In genomic region chr12:6426882-6427671, GRCh38 we compare ENCODE assay signal across 9 cellular contexts. TPM values are rescaled to one million over a fixed set of nuclear protein-coding genes. Genes with fewer than 3 reads are reported as not detected.
DNase-seq lines count a peak whose midpoint lies in the region; ATAC-seq, FAIRE-seq and TF ChIP-seq lines count a peak whose summit lies in the region.
"Had no signal": no experiment of that assay in that cellular context is flagged by ENCODE, and none has a peak within 500 bp of the region (broad histone marks: within the 10 kb centered on the region; RNA-seq: fewer than 3 reads in every experiment).

No MANE protein-coding gene starts in this region.

- POLR2A ChIA-PET in RWPE1 (lab: Yijun Ruan, JAX; ENCODE audit: low non-redundant PET) = no interaction called here

- peaks cover 0 to 5% (median 0%) of the 10 kb centered on the region in 3 donors for H3K27me3 Mint-ChIP-seq in naive B cell

- peaks cover 0 to 26% (median 23%) of the 10 kb centered on the region in 4 donors for H3K4me1 ChIP-seq in sigmoid colon

- 49 to 68% methylated on average over 14 of the region's 14 CpGs for WGBS in sigmoid colon, 2 donors

- peak; percentile 40 for DNase-seq in GM19238 (ENCODE audit: insufficient read length, low spot score)
- DNase-seq in activated CD8-positive, alpha-beta memory T cell treated with anti-CD3 and anti-CD28 coated beads for 4 hours (ENCODE audit: low read depth in 2 of 2) = peak; percentile 82 to 89
- peak; percentile 89 for DNase-seq in naive B cell
- no peak for DNase-seq in urothelium cell line (ENCODE audit: low spot score)
- no peak for DNase-seq in RWPE1 (ENCODE audit: low spot score)
- no peak for DNase-seq in sigmoid colon
- DNase-seq in iPS-NIHi7 (ENCODE audit: extremely low spot score) = no peak

- H3K4me1 Mint-ChIP-seq in naive B cell = peaks cover 44 to 71% (median 51%) of the 10 kb centered on the region in 3 donors

- ATAC-seq in HG03159 (IDR thresholded peaks at IDR 0.05; ENCODE audit: unreplicated experiment) = peak; percentile 55
- ATAC-seq in naive B cell (ENCODE audit: low read depth in 2 of 2) = peak; percentile 79 to 80

- H3K4me3 Mint-ChIP-seq in naive B cell = peak overlapping the region; percentile 74 to 94 (median 86)

- H3K9me3 ChIP-seq in sigmoid colon = no peaks in the 10 kb centered on the region

- no peak for FAIRE-seq in urothelium cell line (lab: Jason Lieb, UNC)
- FAIRE-seq: keratinocyte had no signal

- intact Hi-C loops in sigmoid colon (cut with DNase I) = no loop called here

- H3K27me3 ChIP-seq in sigmoid colon = no peaks in the 10 kb centered on the region

- CTCF ChIA-PET in RWPE1 (lab: Yijun Ruan, JAX) = no interaction called here

- H3K36me3 Mint-ChIP-seq in naive B cell = no peaks in the 10 kb centered on the region

- no peaks in the 10 kb centered on the region for H3K36me3 ChIP-seq in sigmoid colon

- no peak for TF ChIP-seq EP300 in sigmoid colon (IDR thresholded peaks at IDR 0.05)

- peak overlapping the region; percentile 94 to 100 (median 100) for H3K27ac Mint-ChIP-seq in naive B cell

- no peaks in the 10 kb centered on the region for H3K9me3 Mint-ChIP-seq in naive B cell

- no peak overlapping the region for H3K27ac ChIP-seq in RWPE1
- no peak overlapping the region for H3K27ac ChIP-seq in sigmoid colon

- TF ChIP-seq POLR2A in sigmoid colon (IDR thresholded peaks at IDR 0.05) = no peak

- no peak overlapping the region for H3K4me3 ChIP-seq in sigmoid colon

- no peak for TF ChIP-seq CTCF in RWPE1 (conservative IDR thresholded peaks at IDR 0.05; ENCODE audit: low read depth)
- no peak for TF ChIP-seq CTCF in sigmoid colon (IDR thresholded peaks at IDR 0.05)

RNA-seq across cellular contexts. Expression of gene CD27, which starts 17.7 kb away (rescaled TPM):
- polyA plus RNA-seq in naive B cell (ENCODE audit: low read depth in 6 of 6) (10 to 100 TPM in 1 of 6 donors, 1 to 10 TPM in 5; 3.2 to 14.8 (median 6.6) TPM), sigmoid colon (10 to 100 TPM in 1 of 3 donors, 1 to 10 TPM in 1, under 1 TPM in 1; 0.60 to 29.0 (median 2.3) TPM)
- under 1 TPM in 1 of 4 donors, not detected in 3; 0.81 TPM for total RNA-seq in sigmoid colon
- polyA plus RNA-seq: keratinocyte had no signal

RNA-seq across cellular contexts. Expression of gene TAPBPL, which starts 24.8 kb away (rescaled TPM):
- 100 to 1,000 TPM in 3 of 6 donors, 10 to 100 TPM in 3; 61.0 to 128 (median 108) TPM for polyA plus RNA-seq in naive B cell (ENCODE audit: low read depth in 6 of 6)
- 10 to 100 TPM; 20.2 to 27.5 (median 26.9) TPM for total RNA-seq in sigmoid colon
- polyA plus RNA-seq in sigmoid colon = 10 to 100 TPM; 14.4 to 36.0 (median 17.1) TPM

RNA-seq across cellular contexts. Expression of gene LTBR, which starts 43.1 kb away (rescaled TPM):
- polyA plus RNA-seq in naive B cell (ENCODE audit: low read depth in 6 of 6) = under 1 TPM in 3 of 6 donors, not detected in 3; 0.20 to 0.90 (median 0.22) TPM
- 100 to 1,000 TPM in 3 of 4 donors, 10 to 100 TPM in 1; 85.2 to 200 (median 125) TPM for total RNA-seq in sigmoid colon
- polyA plus RNA-seq in sigmoid colon = 10 to 100 TPM; 36.3 to 85.2 (median 37.8) TPM

RNA-seq across cellular contexts. Expression of gene VAMP1, which starts 43.4 kb away (rescaled TPM):
- polyA plus RNA-seq in naive B cell (ENCODE audit: low read depth in 6 of 6) (1 to 10 TPM; 1.7 to 6.7 (median 4.5) TPM), sigmoid colon (10 to 100 TPM in 1 of 3 donors, 1 to 10 TPM in 2; 2.3 to 12.8 (median 3.0) TPM)
- total RNA-seq in sigmoid colon = 10 to 100 TPM; 11.5 to 44.0 (median 17.2) TPM

RNA-seq across cellular contexts. Expression of gene SCNN1A, which starts 51.7 kb away (rescaled TPM):
- not detected for polyA plus RNA-seq in naive B cell (ENCODE audit: low read depth in 6 of 6)
- total RNA-seq in sigmoid colon = 1 to 10 TPM in 3 of 4 donors, under 1 TPM in 1; 0.82 to 7.2 (median 1.1) TPM
- 100 to 1,000 TPM in 1 of 3 donors, 10 to 100 TPM in 2; 51.1 to 169 (median 53.5) TPM for polyA plus RNA-seq in sigmoid colon

Comparison
In these comparisons a context has a peak if more than half of its experiments do, and no peak if none do; other contexts are left out.
1. DNase-seq: peak in GM19238 (single experiment), activated CD8-positive, alpha-beta memory T cell treated with anti-CD3 and anti-CD28 coated beads for 4 hours (2 of 2) and naive B cell (single experiment); none in urothelium cell line (single experiment), RWPE1 (single experiment), sigmoid colon (single experiment) and iPS-NIHi7 (single experiment).
2. RNA of gene LTBR, which starts 43.1 kb away (polyA plus RNA-seq): 36.3 to 85.2 TPM in sigmoid colon; 0.20 to 0.90 TPM in naive B cell; every median in the first group is over 10 times any median in the second.